Comparison of ENCODE assay signal across 25 cellular contexts in the genomic region with DNA sequence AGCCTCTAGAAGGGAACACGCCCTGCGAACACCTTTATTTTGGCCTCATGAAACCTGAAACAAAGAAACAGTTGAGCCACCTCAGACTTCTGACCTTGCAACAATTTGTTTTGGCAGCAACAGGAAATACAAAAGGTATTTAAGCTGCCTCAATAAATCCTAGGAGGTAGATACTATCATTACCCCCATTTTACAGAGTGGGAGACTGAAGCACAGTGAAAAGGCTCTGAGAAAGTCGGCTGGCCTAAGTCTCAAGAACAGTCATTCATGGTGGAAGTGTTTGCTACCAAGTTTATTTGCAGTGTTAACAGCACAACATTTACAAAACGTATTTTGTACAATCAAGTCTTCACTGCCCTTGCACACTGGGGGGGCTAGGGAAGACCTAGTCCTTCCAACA. TPM values are rescaled to one million over a fixed set of nuclear protein-coding genes. Genes with fewer than 3 reads are reported as not detected.
DNase-seq lines count a peak whose midpoint lies in the region; ATAC-seq, FAIRE-seq and TF ChIP-seq lines count a peak whose summit lies in the region.
"Had no signal": no experiment of that assay in that cellular context is flagged by ENCODE, and none has a peak within 500 bp of the region (broad histone marks: within the 10 kb centered on the region; RNA-seq: fewer than 3 reads in every experiment).

No MANE protein-coding gene starts in this region.

- H3K36me3 ChIP-seq in MM.1S (replicated peaks; ENCODE audit: insufficient read depth, low read length) (no peaks in the 10 kb centered on the region), K562 (ENCODE audit: control insufficient read depth, insufficient read depth, low read length) (peaks cover 55% of the 10 kb centered on the region)

- intact Hi-C loops in K562 (cut with micrococcal nuclease), result no loop called here

- peaks cover 44 to 46% of the 10 kb centered on the region in 2 experiments for H3K4me1 Mint-ChIP-seq in H9
- H3K4me1 Mint-ChIP-seq: CD4-positive, CD25-positive, alpha-beta regulatory T cell; CD8-positive, alpha-beta memory T cell had no signal

- TF ChIP-seq RAD21 in K562 (CRISPR knock-in tag; conservative IDR thresholded peaks at IDR 0.05 in 1 of 2, IDR thresholded peaks at IDR 0.05 in 1 of 2), result no peak

- POLR2A ChIA-PET in K562 (lab: Yijun Ruan, JAX), result interaction anchor here (0.5 to 1.0 kb wide), 3 partner anchors 17 to 115 kb away, joined by 3 to 5 read pairs (median 4); no protein-coding TSS in a partner anchor

- no peaks in the 10 kb centered on the region for H3K27me3 Mint-ChIP-seq in H9 (ENCODE audit: low read depth)
- H3K27me3 Mint-ChIP-seq: CD4-positive, CD25-positive, alpha-beta regulatory T cell; CD8-positive, alpha-beta memory T cell had no signal

- H4K91ac ChIP-seq in H9 (ENCODE audit: insufficient read length, low read depth, low read length), result no peak overlapping the region

- H2BK20ac ChIP-seq in H9 (ENCODE audit: low read depth, low read length, poor library complexity, severe bottlenecking), result no peak overlapping the region

- H2BK5ac ChIP-seq in H9 (ENCODE audit: insufficient read length, low read length), result no peak overlapping the region

- H3K27me3 ChIP-seq in H9 (ENCODE audit: insufficient read depth, low read length) (no peaks in the 10 kb centered on the region), MM.1S (replicated peaks; ENCODE audit: insufficient read depth, low read length) (no peaks in the 10 kb centered on the region), K562 (ENCODE audit: control insufficient read depth in 2 of 2, insufficient read depth in 2 of 2, low read length in 2 of 2) (no peaks in the 10 kb centered on the region)
- H3K27me3 ChIP-seq: BE2C had no signal

- H3F3A ChIP-seq in MM.1S (ENCODE audit: insufficient read depth, low read length), result peaks cover 4% of the 10 kb centered on the region; the same call in 1 of the 2 replicates

- no peak overlapping the region for H2AFZ ChIP-seq in H9 (ENCODE audit: low read length)
- H2AFZ ChIP-seq in MM.1S (ENCODE audit: low read length), result no peak overlapping the region
- H2AFZ ChIP-seq in K562 (ENCODE audit: low read depth, low read length), result no peak overlapping the region
- H2AFZ ChIP-seq: GM23248 had no signal

- H3T11ph ChIP-seq in H9 (ENCODE audit: low read length), result no peak overlapping the region

- no peak overlapping the region for H3K4me3 Mint-ChIP-seq in H9
- H3K4me3 Mint-ChIP-seq: CD4-positive, CD25-positive, alpha-beta regulatory T cell; CD8-positive, alpha-beta memory T cell; HFFc6 had no signal

- no peak for ATAC-seq in K562
- ATAC-seq: GM12878, HCT116 had no signal

- no TSS peak for BruUV-seq in K562 (replicated peaks; lab: Mats Ljungman, UMichigan)

- no peak overlapping the region for H2AK5ac ChIP-seq in H9 (ENCODE audit: insufficient read length, low read length)

- H2BK120ac ChIP-seq in H9 (ENCODE audit: low read depth, low read length, poor library complexity, severe bottlenecking), result no peak overlapping the region

- H3K79me2 ChIP-seq in H9 (ENCODE audit: insufficient read depth, low read length), result no peaks in the 10 kb centered on the region
- no peaks in the 10 kb centered on the region for H3K79me2 ChIP-seq in MM.1S (ENCODE audit: low read length)
- H3K79me2 ChIP-seq in K562 (ENCODE audit: control insufficient read depth, insufficient read depth, low read length), result no peaks in the 10 kb centered on the region

- no peak overlapping the region for H3K4me3 ChIP-seq in MM.1S (ENCODE audit: low read length)
- no peak overlapping the region for H3K4me3 ChIP-seq in K562
- H3K4me3 ChIP-seq: GM12878, GM23248 had no signal

- no peak for FAIRE-seq in K562 (lab: Jason Lieb, UNC)
- FAIRE-seq: A204.1, GM12878, GM19239, H54, HTR-8/SVneo had no signal

- H3K23me2 ChIP-seq in H9 (ENCODE audit: insufficient read length, low read depth, low read length, poor library complexity, severe bottlenecking), result no peaks in the 10 kb centered on the region

- no peak overlapping the region for H3K4ac ChIP-seq in H9 (ENCODE audit: low read depth, low read length)

- H3K4me2 ChIP-seq in H9 (ENCODE audit: insufficient read depth, insufficient read length, low read length), result no peak overlapping the region
- H3K4me2 ChIP-seq in MM.1S (ENCODE audit: low read depth, low read length), result peak overlapping the region; percentile 12; the same call in 1 of the 2 replicates
- H3K4me2 ChIP-seq in K562 (ENCODE audit: insufficient read depth, low read length), result no peak overlapping the region

- no peak overlapping the region for H4K8ac ChIP-seq in H9 (replicated peaks; ENCODE audit: insufficient read length, low read depth, low read length)

- H3K23ac ChIP-seq in H9 (ENCODE audit: insufficient read length, low read depth, low read length), result no peak overlapping the region

- H3K9me1 ChIP-seq in K562 (ENCODE audit: control insufficient read depth, insufficient read depth, low read length), result no peaks in the 10 kb centered on the region

- no peak for TF ChIP-seq POLR2A in K562 (conservative IDR thresholded peaks at IDR 0.05)

- in situ Hi-C loops in K562 (cut with MboI), result no loop called here

- peak overlapping the region in 2 of 3 experiments; percentile 51 to 77; a peak in 2 of 7 replicates for H3K27ac Mint-ChIP-seq in H9

- H3K4me1 ChIP-seq in H9 (ENCODE audit: insufficient read depth, low read length) (peaks cover 13% of the 10 kb centered on the region; the same call in 1 of the 2 replicates), MM.1S (ENCODE audit: low read length) (peaks cover 12% of the 10 kb centered on the region), K562 (replicated peaks in 1 of 2; ENCODE audit: control insufficient read depth in 2 of 2, insufficient read depth in 2 of 2, low read length in 2 of 2) (peaks cover 0 to 5% of the 10 kb centered on the region in 2 experiments; a peak in 3 of 5 replicates)

- H3K56ac ChIP-seq in H9 (ENCODE audit: insufficient read length, low read depth, low read length), result no peak overlapping the region

- DNase-seq in H9, result no peak
- peak; percentile 12 for DNase-seq in MM.1S
- no peak for DNase-seq in K562 (ENCODE audit: extremely low read depth in 1 of 4, low spot score in 3 of 4)
- peak; percentile 18 for DNase-seq in mesenteric fat pad (ENCODE audit: low spot score)
- DNase-seq in HuH-7.5 (ENCODE audit: low spot score), result no peak
- no peak for DNase-seq in activated naive CD4-positive, alpha-beta T cell (lab: John Stamatoyannopoulos, UW)
- no peak for DNase-seq in activated T-cell treated with anti-CD3 and anti-CD28 coated beads for 4 hours
- DNase-seq: ACHN; BE2C; C1 segment of cervical spinal cord; CD4-positive, CD25-positive, alpha-beta regulatory T cell; CD8-positive, alpha-beta memory T cell; COR-L47; DMS 273 treated with DMSO at 0.1 percent for 48 hours; DMS53; DND-41; EL had no signal

- H3K9me3 Mint-ChIP-seq in H9, result no peaks in the 10 kb centered on the region; a peak in 1 of 5 replicates
- H3K9me3 Mint-ChIP-seq: CD4-positive, CD25-positive, alpha-beta regulatory T cell; CD8-positive, alpha-beta memory T cell; HFFc6 had no signal

- H4K20me1 ChIP-seq in H9 (ENCODE audit: control insufficient read depth, insufficient read depth, insufficient read length) (no peaks in the 10 kb centered on the region), MM.1S (ENCODE audit: insufficient read depth, low read length) (no peaks in the 10 kb centered on the region), K562 (replicated peaks; ENCODE audit: control insufficient read depth, insufficient read depth, low read length) (no peaks in the 10 kb centered on the region)

- H3K27ac ChIP-seq in H9 (ENCODE audit: insufficient read length, low read depth, low read length), result no peak overlapping the region
- H3K27ac ChIP-seq in MM.1S (ENCODE audit: low read length), result peak overlapping the region; percentile 45; the same call in 1 of the 2 replicates
- H3K27ac ChIP-seq in K562 (ENCODE audit: extremely low read depth, low read depth, low read length), result no peak overlapping the region
- H3K27ac ChIP-seq: GM23248 had no signal

- no peak overlapping the region for H3K18ac ChIP-seq in H9 (ENCODE audit: insufficient read length, low read depth, low read length)

- no peaks in the 10 kb centered on the region for H3K9me2 ChIP-seq in MM.1S (replicated peaks; ENCODE audit: insufficient read depth, low read length)

- H3K14ac ChIP-seq in H9 (ENCODE audit: insufficient read depth, low read length), result no peak overlapping the region

- no peak overlapping the region for H2BK15ac ChIP-seq in H9 (ENCODE audit: low read depth, low read length)

- H3K79me1 ChIP-seq in H9 (ENCODE audit: insufficient read depth, low read depth, low read length, poor library complexity, severe bottlenecking), result no peaks in the 10 kb centered on the region

- TF ChIP-seq CTCF in H9 (conservative IDR thresholded peaks at IDR 0.05) (no peak), MM.1S (IDR thresholded peaks at IDR 0.05; ENCODE audit: low read length) (no peak), K562 (IDR thresholded peaks at IDR 0.05 in 2 of 3, conservative IDR thresholded peaks at IDR 0.05 in 1 of 3; ENCODE audit: insufficient read depth in 2 of 3, low read depth in 1 of 3, low read length in 3 of 3) (no peak)

- CTCF ChIA-PET in K562 (lab: Yijun Ruan, JAX; ENCODE audit: low intra/inter-chr PET ratio), result no interaction called here

- TF ChIP-seq EP300 in K562 (IDR thresholded peaks at IDR 0.05; ENCODE audit: low read length), result no peak

- peaks cover 14 to 29% (median 23%) of the 10 kb centered on the region in 3 experiments; a peak in 6 of 7 replicates for H3K36me3 Mint-ChIP-seq in H9 (ENCODE audit: insufficient read depth in 1 of 3, low read depth in 3 of 3)
- H3K36me3 Mint-ChIP-seq: CD4-positive, CD25-positive, alpha-beta regulatory T cell; CD8-positive, alpha-beta memory T cell had no signal

- H3K9me3 ChIP-seq in H9 (ENCODE audit: control insufficient read depth, low read depth, low read length) (no peaks in the 10 kb centered on the region), MM.1S (replicated peaks; ENCODE audit: insufficient read depth, low read length) (no peaks in the 10 kb centered on the region), K562 (replicated peaks; ENCODE audit: control insufficient read depth, insufficient read depth, low read depth, low read length) (no peaks in the 10 kb centered on the region)
- H3K9me3 ChIP-seq: BE2C had no signal

- WGBS in H9 (ENCODE audit: extremely low coverage, insufficient read length, low lambda C conversion rate), result no CpG with 5 or more reads among the region's 4 CpGs
- WGBS in K562 (ENCODE audit: insufficient coverage, low coverage, missing lambda C conversion rate), result 65% methylated on average over 4 of the region's 4 CpGs

- H4K5ac ChIP-seq in H9 (ENCODE audit: insufficient read length, low read depth, low read length), result no peak overlapping the region

- no peak overlapping the region for H2BK12ac ChIP-seq in H9 (ENCODE audit: insufficient read length, low read depth, low read length)

- H3K9ac ChIP-seq in H9 (ENCODE audit: extremely low read depth, insufficient read length, low read length) (no peak overlapping the region), MM.1S (ENCODE audit: low read length) (no peak overlapping the region), K562 (ENCODE audit: insufficient read depth in 1 of 2, low read depth in 2 of 2, low read length in 2 of 2) (no peak overlapping the region)
- H3K9ac ChIP-seq: GM23248 had no signal

RNA-seq across cellular contexts. Expression of a gene that starts 19.0 kb away (rescaled TPM):
- 47.8 and 50.7 TPM in 2 replicates for total RNA-seq in H9 (2021)
- 0.55 and 1.2 TPM in 2 replicates for total RNA-seq in K562 (2011; cell fraction: chromatin; rRNA removed; ENCODE audit: low replicate concordance)
- total RNA-seq in K562 (2011; cell fraction: nucleolus; rRNA removed), result 0.53 and 0.83 TPM in 2 replicates
- 0.88 and 1.5 TPM in 2 replicates for total RNA-seq in K562 (2011; cell fraction: nucleoplasm; rRNA removed)
- total RNA-seq in K562 (2014; rRNA removed), result 0.68 and 1.3 TPM in 2 replicates
- 0.98 and 0.99 TPM in 2 replicates for total RNA-seq in K562 (2014; rRNA removed; fragmentation: Illumina TruSeq; extraction: Trizol)
- 1.4 TPM in 2 replicates for total RNA-seq in K562 (2015; rRNA removed; fragmentation: Illumina TruSeq; extraction: Trizol)
- 1.8 TPM in 2 replicates for total RNA-seq in K562 (2021)
- polyA plus RNA-seq in K562 (2011; rRNA removed), result 1.4 and 1.9 TPM in 2 replicates
- polyA plus RNA-seq in K562 (2011; cell fraction: cytosol; rRNA removed), result 1.7 and 2.9 TPM in 2 replicates
- 1.1 and 1.3 TPM in 2 replicates for polyA plus RNA-seq in K562 (2011; cell fraction: nucleus; rRNA removed)
- 1.4 and 2.6 TPM in 2 replicates for polyA plus RNA-seq in K562 (2012)
- 1.3 TPM in 2 replicates for polyA plus RNA-seq in K562 (2014; fragmentation: Illumina TruSeq; extraction: Trizol)
- under 1 TPM; 0.15 to 0.39 TPM for polyA plus RNA-seq in K562 (2014; fragmentation: Nextera tagmentation; extraction: Ambion mirVana)
- 0.77 and 1.8 TPM in 2 replicates for polyA plus RNA-seq in K562 (2014; rRNA removed)
- polyA minus RNA-seq in K562 (2011; rRNA and poly(A)+ RNA removed), result 1.1 and 1.8 TPM in 2 replicates
- polyA minus RNA-seq in K562 (2011; cell fraction: cytosol; rRNA and poly(A)+ RNA removed), result 0.48 and 0.64 TPM in 2 replicates
- polyA minus RNA-seq in K562 (2011; cell fraction: nucleus; rRNA and poly(A)+ RNA removed), result 0.11 and 0.13 TPM in 2 replicates
- 0.45 TPM for total RNA-seq in mesenteric fat pad
- total RNA-seq: CD4-positive, CD25-positive, alpha-beta regulatory T cell; GM12878 had no signal
- polyA plus RNA-seq: CD8-positive, alpha-beta memory T cell had no signal

RNA-seq across cellular contexts. Expression of a gene that starts 21.8 kb away (rescaled TPM):
- 262 and 274 TPM in 2 replicates for total RNA-seq in H9 (2021)
- total RNA-seq in K562 (2011; cell fraction: chromatin; rRNA removed; ENCODE audit: low replicate concordance), result 30.5 and 61.9 TPM in 2 replicates
- 43.8 and 46.4 TPM in 2 replicates for total RNA-seq in K562 (2011; cell fraction: nucleolus; rRNA removed)
- total RNA-seq in K562 (2011; cell fraction: nucleoplasm; rRNA removed), result 40.5 and 42.9 TPM in 2 replicates
- total RNA-seq in K562 (2014; rRNA removed), result 72.5 and 96.7 TPM in 2 replicates
- 58.6 and 60.6 TPM in 2 replicates for total RNA-seq in K562 (2014; rRNA removed; fragmentation: Illumina TruSeq; extraction: Trizol)
- 94.7 and 97.8 TPM in 2 replicates for total RNA-seq in K562 (2015; rRNA removed; fragmentation: Illumina TruSeq; extraction: Trizol)
- 141 and 153 TPM in 2 replicates for total RNA-seq in K562 (2021)
- polyA plus RNA-seq in K562 (2011; rRNA removed), result 46.3 and 61.6 TPM in 2 replicates
- 43.4 and 85.3 TPM in 2 replicates for polyA plus RNA-seq in K562 (2011; cell fraction: cytosol; rRNA removed)
- polyA plus RNA-seq in K562 (2011; cell fraction: nucleus; rRNA removed), result 24.4 and 32.6 TPM in 2 replicates
- 310 and 384 TPM in 2 replicates for polyA plus RNA-seq in K562 (2012)
- 108 and 109 TPM in 2 replicates for polyA plus RNA-seq in K562 (2014; fragmentation: Illumina TruSeq; extraction: Trizol)
- polyA plus RNA-seq in K562 (2014; fragmentation: Nextera tagmentation; extraction: Ambion mirVana), result 10 to 100 TPM; 29.4 to 46.0 TPM
- 62.2 and 66.7 TPM in 2 replicates for polyA plus RNA-seq in K562 (2014; rRNA removed)
- polyA minus RNA-seq in K562 (2011; rRNA and poly(A)+ RNA removed), result 83.5 and 143 TPM in 2 replicates
- polyA minus RNA-seq in K562 (2011; cell fraction: cytosol; rRNA and poly(A)+ RNA removed), result 71.9 and 78.2 TPM in 2 replicates
- 13.9 and 17.1 TPM in 2 replicates for polyA minus RNA-seq in K562 (2011; cell fraction: nucleus; rRNA and poly(A)+ RNA removed)
- total RNA-seq in mesenteric fat pad, result 315 TPM

RNA-seq across cellular contexts. Expression of a gene that starts 37.4 kb away (rescaled TPM):
- 3.1 and 4.2 TPM in 2 replicates for total RNA-seq in H9 (2021)
- 4.9 and 13.4 TPM in 2 replicates for total RNA-seq in K562 (2011; cell fraction: chromatin; rRNA removed; ENCODE audit: low replicate concordance)
- 12.0 and 15.2 TPM in 2 replicates for total RNA-seq in K562 (2011; cell fraction: nucleolus; rRNA removed)
- 8.1 and 8.3 TPM in 2 replicates for total RNA-seq in K562 (2011; cell fraction: nucleoplasm; rRNA removed)
- total RNA-seq in K562 (2014; rRNA removed), result 11.7 and 13.9 TPM in 2 replicates
- total RNA-seq in K562 (2014; rRNA removed; fragmentation: Illumina TruSeq; extraction: Trizol), result 3.9 and 4.7 TPM in 2 replicates
- total RNA-seq in K562 (2015; rRNA removed; fragmentation: Illumina TruSeq; extraction: Trizol), result 8.4 and 9.4 TPM in 2 replicates
- 10.6 TPM in 2 replicates for total RNA-seq in K562 (2021)
- 5.3 and 7.5 TPM in 2 replicates for polyA plus RNA-seq in K562 (2011; rRNA removed)
- 8.4 and 15.8 TPM in 2 replicates for polyA plus RNA-seq in K562 (2011; cell fraction: cytosol; rRNA removed)
- polyA plus RNA-seq in K562 (2011; cell fraction: nucleus; rRNA removed), result 8.6 and 12.3 TPM in 2 replicates
- 16.2 and 33.1 TPM in 2 replicates for polyA plus RNA-seq in K562 (2012)
- polyA plus RNA-seq in K562 (2014; fragmentation: Illumina TruSeq; extraction: Trizol), result 11.3 TPM in 2 replicates
- 10 to 100 TPM in 1 of 2 experiments, 1 to 10 TPM in 1; 4.4 to 10.2 TPM for polyA plus RNA-seq in K562 (2014; fragmentation: Nextera tagmentation; extraction: Ambion mirVana)
- 12.0 and 13.1 TPM in 2 replicates for polyA plus RNA-seq in K562 (2014; rRNA removed)
- 2.5 and 4.1 TPM in 2 replicates for polyA minus RNA-seq in K562 (2011; rRNA and poly(A)+ RNA removed)
- 2.3 and 3.0 TPM in 2 replicates for polyA minus RNA-seq in K562 (2011; cell fraction: cytosol; rRNA and poly(A)+ RNA removed)
- 3.2 and 3.3 TPM in 2 replicates for polyA minus RNA-seq in K562 (2011; cell fraction: nucleus; rRNA and poly(A)+ RNA removed)
- total RNA-seq in mesenteric fat pad, result 33.5 TPM

RNA-seq across cellular contexts. Expression of a gene that starts 45.8 kb away (rescaled TPM):
- total RNA-seq in H9 (2021) (1,514 and 1,552 TPM in 2 replicates), K562 (2014; rRNA removed) (2,067 and 2,551 TPM in 2 replicates), K562 (2014; rRNA removed; fragmentation: Illumina TruSeq; extraction: Trizol) (2,142 and 2,848 TPM in 2 replicates), K562 (2015; rRNA removed; fragmentation: Illumina TruSeq; extraction: Trizol) (2,702 and 3,023 TPM in 2 replicates), K562 (2021) (1,539 and 1,728 TPM in 2 replicates), mesenteric fat pad (838 TPM)
- 253 and 412 TPM in 2 replicates for total RNA-seq in K562 (2011; cell fraction: chromatin; rRNA removed; ENCODE audit: low replicate concordance)
- 1,095 and 1,098 TPM in 2 replicates for total RNA-seq in K562 (2011; cell fraction: nucleolus; rRNA removed)
- 971 and 1,742 TPM in 2 replicates for total RNA-seq in K562 (2011; cell fraction: nucleoplasm; rRNA removed)
- polyA plus RNA-seq in K562 (2011; rRNA removed) (5,002 and 6,155 TPM in 2 replicates), K562 (2014; fragmentation: Illumina TruSeq; extraction: Trizol) (4,115 and 4,591 TPM in 2 replicates), K562 (2014; fragmentation: Nextera tagmentation; extraction: Ambion mirVana) (1,000 to 10,000 TPM; 3,710 to 4,120 TPM), K562 (2014; rRNA removed) (3,174 and 4,926 TPM in 2 replicates)
- polyA plus RNA-seq in K562 (2011; cell fraction: cytosol; rRNA removed), result 2,939 and 4,172 TPM in 2 replicates
- polyA plus RNA-seq in K562 (2011; cell fraction: nucleus; rRNA removed), result 1,268 and 1,390 TPM in 2 replicates
- 3,200 and 4,932 TPM in 2 replicates for polyA plus RNA-seq in K562 (2012)
- polyA minus RNA-seq in K562 (2011; rRNA and poly(A)+ RNA removed), result 945 and 1,386 TPM in 2 replicates
- 577 and 776 TPM in 2 replicates for polyA minus RNA-seq in K562 (2011; cell fraction: cytosol; rRNA and poly(A)+ RNA removed)
- polyA minus RNA-seq in K562 (2011; cell fraction: nucleus; rRNA and poly(A)+ RNA removed), result 198 and 385 TPM in 2 replicates

Comparison
In these comparisons a context has a peak if more than half of its experiments do, and no peak if none do; other contexts are left out.
1. DNase-seq: peak in MM.1S (single experiment) and mesenteric fat pad (single experiment); none in H9 (single experiment), K562 (0 of 4), HuH-7.5 (single experiment), activated naive CD4-positive, alpha-beta T cell (0 of 4) and activated T-cell treated with anti-CD3 and anti-CD28 coated beads for 4 hours (single experiment).
2. RNA of a gene that starts 19.0 kb away (total RNA-seq): 47.8 to 50.7 TPM in H9; 0.53 to 1.8 TPM in K562 and 0.45 TPM in mesenteric fat pad (single experiment); every median in the first group is over 10 times any median in the second.